Comparison of ENCODE assay signal across 1 cellular context in the genomic region with DNA sequence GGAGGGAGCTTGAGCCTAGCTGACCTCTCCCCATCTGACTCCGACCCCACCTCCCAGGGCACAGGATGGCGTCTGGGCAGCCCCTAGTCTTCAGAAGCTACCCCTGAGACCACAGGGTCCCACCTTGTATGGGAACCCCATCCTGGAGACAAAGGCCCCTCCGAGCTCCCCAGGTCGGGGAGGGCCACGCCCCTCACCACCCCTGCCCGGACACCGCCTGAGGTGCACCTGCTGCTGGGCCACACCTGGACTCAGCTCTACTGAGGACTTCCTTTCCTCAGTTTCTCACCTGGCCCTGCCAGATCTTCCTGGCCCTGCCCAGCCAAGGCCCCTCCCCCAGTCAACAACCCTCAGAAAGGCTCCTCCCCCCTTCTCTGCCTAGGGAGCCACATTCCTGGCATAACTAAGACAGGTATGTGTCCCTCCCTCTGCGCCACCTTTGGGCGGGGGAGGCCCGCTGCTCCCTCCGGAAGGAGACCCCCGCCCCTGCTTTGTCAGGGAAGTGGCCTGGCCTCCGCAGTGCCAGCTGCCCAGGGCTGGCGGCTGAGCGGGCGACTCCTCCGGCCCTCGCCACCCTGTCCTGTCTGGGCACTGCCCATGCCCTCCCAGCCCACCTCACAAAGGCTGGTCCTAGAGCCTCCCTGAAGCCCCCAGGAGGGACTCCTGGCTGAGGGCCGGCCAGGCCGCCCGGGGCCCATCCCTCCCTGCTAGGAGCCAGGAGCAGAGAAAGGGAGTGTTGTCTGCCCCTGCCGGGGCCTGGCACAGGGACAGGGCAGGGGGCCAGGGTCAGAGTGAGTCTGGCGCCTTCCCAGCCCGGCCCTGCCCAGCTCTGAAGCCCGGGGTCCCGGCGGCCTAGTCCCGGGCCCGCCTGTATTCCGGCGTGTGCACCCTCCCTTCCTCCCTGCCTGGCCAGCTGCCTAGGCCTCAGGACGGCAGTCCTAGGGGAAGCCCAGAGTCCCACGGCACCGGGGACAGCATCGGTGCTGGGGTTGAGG.
TF ChIP-seq lines count a peak whose summit lies in the region.

No MANE protein-coding gene starts in this region.

TF ChIP-seq in IMR-90, 13 proteins besides CTCF, POLR2A, EP300 and RAD21 (continued from another document):
- TF ChIP-seq, protein P1, sequence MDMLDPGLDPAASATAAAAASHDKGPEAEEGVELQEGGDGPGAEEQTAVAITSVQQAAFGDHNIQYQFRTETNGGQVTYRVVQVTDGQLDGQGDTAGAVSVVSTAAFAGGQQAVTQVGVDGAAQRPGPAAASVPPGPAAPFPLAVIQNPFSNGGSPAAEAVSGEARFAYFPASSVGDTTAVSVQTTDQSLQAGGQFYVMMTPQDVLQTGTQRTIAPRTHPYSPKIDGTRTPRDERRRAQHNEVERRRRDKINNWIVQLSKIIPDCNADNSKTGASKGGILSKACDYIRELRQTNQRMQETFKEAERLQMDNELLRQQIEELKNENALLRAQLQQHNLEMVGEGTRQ (IDR thresholded peaks at IDR 0.05; ENCODE audit: low read depth, low read length), result no peak
- TF ChIP-seq CEBPB (IDR thresholded peaks at IDR 0.05; ENCODE audit: low read depth, low read length) (no peak), MAZ (IDR thresholded peaks at IDR 0.05; ENCODE audit: borderline replicate concordance, low read depth, low read length) (no peak), RCOR1 (IDR thresholded peaks at IDR 0.05; ENCODE audit: insufficient replicate concordance, low read length) (no peak), MXI1 (IDR thresholded peaks at IDR 0.05; ENCODE audit: borderline replicate concordance, low read depth, low read length) (no peak), SMC3 (IDR thresholded peaks at IDR 0.05; ENCODE audit: low read depth, low read length) (no peak), RFX5 (IDR thresholded peaks at IDR 0.05; ENCODE audit: low read depth, low read length) (no peak), FOS (IDR thresholded peaks at IDR 0.05; ENCODE audit: low read depth, low read length) (no peak), BHLHE40 (IDR thresholded peaks at IDR 0.05; ENCODE audit: low read depth, low read length) (no peak), MAFK (IDR thresholded peaks at IDR 0.05; ENCODE audit: low read depth, low read length) (no peak), NFE2L2 (IDR thresholded peaks at IDR 0.05; ENCODE audit: low read depth, low read length) (no peak)
- TF ChIP-seq, protein P2, sequence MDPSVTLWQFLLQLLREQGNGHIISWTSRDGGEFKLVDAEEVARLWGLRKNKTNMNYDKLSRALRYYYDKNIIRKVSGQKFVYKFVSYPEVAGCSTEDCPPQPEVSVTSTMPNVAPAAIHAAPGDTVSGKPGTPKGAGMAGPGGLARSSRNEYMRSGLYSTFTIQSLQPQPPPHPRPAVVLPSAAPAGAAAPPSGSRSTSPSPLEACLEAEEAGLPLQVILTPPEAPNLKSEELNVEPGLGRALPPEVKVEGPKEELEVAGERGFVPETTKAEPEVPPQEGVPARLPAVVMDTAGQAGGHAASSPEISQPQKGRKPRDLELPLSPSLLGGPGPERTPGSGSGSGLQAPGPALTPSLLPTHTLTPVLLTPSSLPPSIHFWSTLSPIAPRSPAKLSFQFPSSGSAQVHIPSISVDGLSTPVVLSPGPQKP (IDR thresholded peaks at IDR 0.05; ENCODE audit: borderline replicate concordance, low read depth, low read length), result no peak
TF ChIP-seq in IMR-90: peak in this region for 0.
